1 cellular context compared by ENCODE assay signal in the genomic region with DNA sequence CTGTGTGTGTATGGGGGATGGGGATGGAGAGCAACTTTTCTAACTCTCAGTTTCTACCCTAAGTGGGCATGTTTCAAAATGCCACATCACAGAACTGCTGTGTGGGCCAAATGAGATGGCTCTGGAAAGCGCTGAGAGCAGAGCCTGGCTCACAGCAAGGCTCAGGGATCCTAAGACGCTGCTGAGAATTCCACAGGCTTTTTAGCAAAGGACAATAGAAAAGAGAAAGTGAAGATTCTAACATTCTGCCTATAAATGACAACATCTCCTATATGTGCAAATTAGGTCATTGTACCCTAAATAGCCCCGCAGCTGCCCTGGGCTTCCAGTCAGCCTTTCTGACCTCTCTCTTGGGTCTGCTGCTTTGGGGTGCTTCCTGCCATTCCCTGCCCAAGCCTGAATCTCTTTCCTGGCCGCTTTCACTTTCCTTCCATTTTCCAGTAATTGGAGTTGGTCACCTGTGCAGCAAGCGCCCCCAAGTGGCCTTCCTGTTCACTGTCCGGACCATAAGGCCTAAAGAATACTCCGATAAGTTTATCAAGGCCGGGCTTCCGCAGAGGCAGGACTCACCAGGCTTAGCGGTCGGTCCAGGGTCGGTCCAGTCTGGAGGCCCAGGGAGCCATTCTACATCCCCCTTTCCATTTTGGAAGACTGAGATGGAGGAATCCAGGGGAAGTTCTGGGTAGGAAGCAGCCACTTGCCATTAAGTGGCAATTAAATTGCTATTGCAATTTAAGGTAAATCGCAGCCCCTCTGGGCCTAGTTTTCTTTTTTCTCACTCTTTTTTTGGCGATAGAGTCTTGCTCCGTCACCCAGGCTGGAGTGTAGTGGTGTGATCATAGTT.
TF ChIP-seq lines count a peak whose summit lies in the region.

No MANE protein-coding gene starts in this region.

TF ChIP-seq in GM12878, 131 proteins besides CTCF, POLR2A, EP300 and RAD21 (continues in another document):
- TF ChIP-seq MEF2A (IDR thresholded peaks at IDR 0.05; ENCODE audit: insufficient read depth, low read depth, low read length) (peak; percentile 77; the same call in 1 of the 2 replicates), SMC3 (IDR thresholded peaks at IDR 0.05; ENCODE audit: borderline replicate concordance, low read length) (peak; percentile 90), POU2F2 (IDR thresholded peaks at IDR 0.05; ENCODE audit: borderline replicate concordance, low read depth, low read length) (0 out of 3 replicates have a peak, but pooled peaks have one; percentile 49), STAT1 (conservative IDR thresholded peaks at IDR 0.05) (0 out of 2 replicates have a peak, but pooled peaks have one; percentile 40), NR2C1 (IDR thresholded peaks at IDR 0.05) (no peak), SMARCA5 (IDR thresholded peaks at IDR 0.05) (peak; percentile 60; the same call in 1 of the 2 replicates), SIX5 (IDR thresholded peaks at IDR 0.05; ENCODE audit: low read depth, low read length, severe bottlenecking) (no peak), CREB1 (IDR thresholded peaks at IDR 0.05; ENCODE audit: low read depth) (0 out of 2 replicates have a peak, but pooled peaks have one; percentile 8), NBN (IDR thresholded peaks at IDR 0.05) (peak; percentile 31; the same call in 1 of the 2 replicates), SP1 (IDR thresholded peaks at IDR 0.05; ENCODE audit: low read depth, low read length) (no peak), RELA (IDR thresholded peaks at IDR 0.05; ENCODE audit: borderline replicate concordance, partially characterized antibody) (peak; percentile 7), RB1 (IDR thresholded peaks at IDR 0.05; ENCODE audit: borderline replicate concordance) (peak; percentile 55; the same call in 1 of the 2 replicates), MTA3 (IDR thresholded peaks at IDR 0.05; ENCODE audit: borderline replicate concordance, low read length) (0 out of 2 replicates have a peak, but pooled peaks have one; percentile 55), NRF1 (conservative IDR thresholded peaks at IDR 0.05; ENCODE audit: low read depth, low read length) (no peak), ATF7 (IDR thresholded peaks at IDR 0.05; ENCODE audit: low read depth) (peak; percentile 93), ZNF622 (IDR thresholded peaks at IDR 0.05) (no peak), TCF12 (IDR thresholded peaks at IDR 0.05; ENCODE audit: low read depth, low read length) (0 out of 2 replicates have a peak, but pooled peaks have one; percentile 36), DPF2 (IDR thresholded peaks at IDR 0.05) (0 out of 2 replicates have a peak, but pooled peaks have one; percentile 20), BHLHE40 (IDR thresholded peaks at IDR 0.05; ENCODE audit: borderline replicate concordance in 1 of 2, low read depth in 2 of 2, low read length in 1 of 2) (0 out of 4 replicates have a peak, but pooled peaks of 1 of the 2 experiments have one; percentile 41), IKZF2 (IDR thresholded peaks at IDR 0.05) (peak; percentile 95 to 97), IKZF1 (conservative IDR thresholded peaks at IDR 0.05) (peak; percentile 98), ZNF217 (IDR thresholded peaks at IDR 0.05) (no peak), BACH1 (IDR thresholded peaks at IDR 0.05; ENCODE audit: borderline replicate concordance) (0 out of 2 replicates have a peak, but pooled peaks have one; percentile 18), ESRRA (IDR thresholded peaks at IDR 0.05; ENCODE audit: low read length) (0 out of 2 replicates have a peak, but pooled peaks have one; percentile 48), SUZ12 (IDR thresholded peaks at IDR 0.05; ENCODE audit: unreplicated experiment) (no peak), CREM (IDR thresholded peaks at IDR 0.05; ENCODE audit: low read depth) (peak; percentile 32; the same call in 1 of the 2 replicates), ASH2L (IDR thresholded peaks at IDR 0.05; ENCODE audit: borderline replicate concordance, low read depth) (no peak), MEF2B (IDR thresholded peaks at IDR 0.05; ENCODE audit: partially characterized antibody, poor library complexity, severe bottlenecking) (peak; percentile 71), CHD2 (IDR thresholded peaks at IDR 0.05; ENCODE audit: borderline replicate concordance, low read depth, low read length) (0 out of 2 replicates have a peak, but pooled peaks have one; percentile 25), ETV6 (conservative IDR thresholded peaks at IDR 0.05 in 1 of 2, IDR thresholded peaks at IDR 0.05 in 1 of 2; ENCODE audit: borderline replicate concordance in 1 of 2, low read depth in 1 of 2) (no peak), JUNB (IDR thresholded peaks at IDR 0.05) (peak; percentile 55), ZNF274 (IDR thresholded peaks at IDR 0.05; ENCODE audit: insufficient read depth, insufficient read length) (no peak), HCFC1 (IDR thresholded peaks at IDR 0.05; ENCODE audit: low read length) (no peak), MXI1 (IDR thresholded peaks at IDR 0.05; ENCODE audit: low read depth, low read length) (0 out of 2 replicates have a peak, but pooled peaks have one; percentile 32), YY1 (IDR thresholded peaks at IDR 0.05; ENCODE audit: low read depth, low read length) (peak; percentile 79), ZNF207 (IDR thresholded peaks at IDR 0.05; ENCODE audit: borderline replicate concordance) (no peak)
- TF ChIP-seq, protein P1, sequence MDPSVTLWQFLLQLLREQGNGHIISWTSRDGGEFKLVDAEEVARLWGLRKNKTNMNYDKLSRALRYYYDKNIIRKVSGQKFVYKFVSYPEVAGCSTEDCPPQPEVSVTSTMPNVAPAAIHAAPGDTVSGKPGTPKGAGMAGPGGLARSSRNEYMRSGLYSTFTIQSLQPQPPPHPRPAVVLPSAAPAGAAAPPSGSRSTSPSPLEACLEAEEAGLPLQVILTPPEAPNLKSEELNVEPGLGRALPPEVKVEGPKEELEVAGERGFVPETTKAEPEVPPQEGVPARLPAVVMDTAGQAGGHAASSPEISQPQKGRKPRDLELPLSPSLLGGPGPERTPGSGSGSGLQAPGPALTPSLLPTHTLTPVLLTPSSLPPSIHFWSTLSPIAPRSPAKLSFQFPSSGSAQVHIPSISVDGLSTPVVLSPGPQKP (IDR thresholded peaks at IDR 0.05; ENCODE audit: low read depth, low read length), result no peak
- TF ChIP-seq, protein P2, sequence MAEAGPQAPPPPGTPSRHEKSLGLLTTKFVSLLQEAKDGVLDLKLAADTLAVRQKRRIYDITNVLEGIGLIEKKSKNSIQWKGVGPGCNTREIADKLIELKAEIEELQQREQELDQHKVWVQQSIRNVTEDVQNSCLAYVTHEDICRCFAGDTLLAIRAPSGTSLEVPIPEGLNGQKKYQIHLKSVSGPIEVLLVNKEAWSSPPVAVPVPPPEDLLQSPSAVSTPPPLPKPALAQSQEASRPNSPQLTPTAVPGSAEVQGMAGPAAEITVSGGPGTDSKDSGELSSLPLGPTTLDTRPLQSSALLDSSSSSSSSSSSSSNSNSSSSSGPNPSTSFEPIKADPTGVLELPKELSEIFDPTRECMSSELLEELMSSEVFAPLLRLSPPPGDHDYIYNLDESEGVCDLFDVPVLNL (IDR thresholded peaks at IDR 0.05; ENCODE audit: low read depth, low read length), result no peak
- TF ChIP-seq, protein P3, sequence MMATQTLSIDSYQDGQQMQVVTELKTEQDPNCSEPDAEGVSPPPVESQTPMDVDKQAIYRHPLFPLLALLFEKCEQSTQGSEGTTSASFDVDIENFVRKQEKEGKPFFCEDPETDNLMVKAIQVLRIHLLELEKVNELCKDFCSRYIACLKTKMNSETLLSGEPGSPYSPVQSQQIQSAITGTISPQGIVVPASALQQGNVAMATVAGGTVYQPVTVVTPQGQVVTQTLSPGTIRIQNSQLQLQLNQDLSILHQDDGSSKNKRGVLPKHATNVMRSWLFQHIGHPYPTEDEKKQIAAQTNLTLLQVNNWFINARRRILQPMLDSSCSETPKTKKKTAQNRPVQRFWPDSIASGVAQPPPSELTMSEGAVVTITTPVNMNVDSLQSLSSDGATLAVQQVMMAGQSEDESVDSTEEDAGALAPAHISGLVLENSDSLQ (IDR thresholded peaks at IDR 0.05), result no peak
- TF ChIP-seq, protein P4, sequence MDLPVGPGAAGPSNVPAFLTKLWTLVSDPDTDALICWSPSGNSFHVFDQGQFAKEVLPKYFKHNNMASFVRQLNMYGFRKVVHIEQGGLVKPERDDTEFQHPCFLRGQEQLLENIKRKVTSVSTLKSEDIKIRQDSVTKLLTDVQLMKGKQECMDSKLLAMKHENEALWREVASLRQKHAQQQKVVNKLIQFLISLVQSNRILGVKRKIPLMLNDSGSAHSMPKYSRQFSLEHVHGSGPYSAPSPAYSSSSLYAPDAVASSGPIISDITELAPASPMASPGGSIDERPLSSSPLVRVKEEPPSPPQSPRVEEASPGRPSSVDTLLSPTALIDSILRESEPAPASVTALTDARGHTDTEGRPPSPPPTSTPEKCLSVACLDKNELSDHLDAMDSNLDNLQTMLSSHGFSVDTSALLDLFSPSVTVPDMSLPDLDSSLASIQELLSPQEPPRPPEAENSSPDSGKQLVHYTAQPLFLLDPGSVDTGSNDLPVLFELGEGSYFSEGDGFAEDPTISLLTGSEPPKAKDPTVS (IDR thresholded peaks at IDR 0.05; ENCODE audit: low read depth, low read length), result no peak
- TF ChIP-seq, protein P5, sequence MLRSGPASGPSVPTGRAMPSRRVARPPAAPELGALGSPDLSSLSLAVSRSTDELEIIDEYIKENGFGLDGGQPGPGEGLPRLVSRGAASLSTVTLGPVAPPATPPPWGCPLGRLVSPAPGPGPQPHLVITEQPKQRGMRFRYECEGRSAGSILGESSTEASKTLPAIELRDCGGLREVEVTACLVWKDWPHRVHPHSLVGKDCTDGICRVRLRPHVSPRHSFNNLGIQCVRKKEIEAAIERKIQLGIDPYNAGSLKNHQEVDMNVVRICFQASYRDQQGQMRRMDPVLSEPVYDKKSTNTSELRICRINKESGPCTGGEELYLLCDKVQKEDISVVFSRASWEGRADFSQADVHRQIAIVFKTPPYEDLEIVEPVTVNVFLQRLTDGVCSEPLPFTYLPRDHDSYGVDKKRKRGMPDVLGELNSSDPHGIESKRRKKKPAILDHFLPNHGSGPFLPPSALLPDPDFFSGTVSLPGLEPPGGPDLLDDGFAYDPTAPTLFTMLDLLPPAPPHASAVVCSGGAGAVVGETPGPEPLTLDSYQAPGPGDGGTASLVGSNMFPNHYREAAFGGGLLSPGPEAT (IDR thresholded peaks at IDR 0.05; ENCODE audit: low read depth), result peak; percentile 87
- TF ChIP-seq, protein P6, sequence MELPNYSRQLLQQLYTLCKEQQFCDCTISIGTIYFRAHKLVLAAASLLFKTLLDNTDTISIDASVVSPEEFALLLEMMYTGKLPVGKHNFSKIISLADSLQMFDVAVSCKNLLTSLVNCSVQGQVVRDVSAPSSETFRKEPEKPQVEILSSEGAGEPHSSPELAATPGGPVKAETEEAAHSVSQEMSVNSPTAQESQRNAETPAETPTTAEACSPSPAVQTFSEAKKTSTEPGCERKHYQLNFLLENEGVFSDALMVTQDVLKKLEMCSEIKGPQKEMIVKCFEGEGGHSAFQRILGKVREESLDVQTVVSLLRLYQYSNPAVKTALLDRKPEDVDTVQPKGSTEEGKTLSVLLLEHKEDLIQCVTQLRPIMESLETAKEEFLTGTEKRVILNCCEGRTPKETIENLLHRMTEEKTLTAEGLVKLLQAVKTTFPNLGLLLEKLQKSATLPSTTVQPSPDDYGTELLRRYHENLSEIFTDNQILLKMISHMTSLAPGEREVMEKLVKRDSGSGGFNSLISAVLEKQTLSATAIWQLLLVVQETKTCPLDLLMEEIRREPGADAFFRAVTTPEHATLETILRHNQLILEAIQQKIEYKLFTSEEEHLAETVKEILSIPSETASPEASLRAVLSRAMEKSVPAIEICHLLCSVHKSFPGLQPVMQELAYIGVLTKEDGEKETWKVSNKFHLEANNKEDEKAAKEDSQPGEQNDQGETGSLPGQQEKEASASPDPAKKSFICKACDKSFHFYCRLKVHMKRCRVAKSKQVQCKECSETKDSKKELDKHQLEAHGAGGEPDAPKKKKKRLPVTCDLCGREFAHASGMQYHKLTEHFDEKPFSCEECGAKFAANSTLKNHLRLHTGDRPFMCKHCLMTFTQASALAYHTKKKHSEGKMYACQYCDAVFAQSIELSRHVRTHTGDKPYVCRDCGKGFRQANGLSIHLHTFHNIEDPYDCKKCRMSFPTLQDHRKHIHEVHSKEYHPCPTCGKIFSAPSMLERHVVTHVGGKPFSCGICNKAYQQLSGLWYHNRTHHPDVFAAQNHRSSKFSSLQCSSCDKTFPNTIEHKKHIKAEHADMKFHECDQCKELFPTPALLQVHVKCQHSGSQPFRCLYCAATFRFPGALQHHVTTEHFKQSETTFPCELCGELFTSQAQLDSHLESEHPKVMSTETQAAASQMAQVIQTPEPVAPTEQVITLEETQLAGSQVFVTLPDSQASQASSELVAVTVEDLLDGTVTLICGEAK (IDR thresholded peaks at IDR 0.05; ENCODE audit: borderline replicate concordance), result no peak
- TF ChIP-seq, protein P7, sequence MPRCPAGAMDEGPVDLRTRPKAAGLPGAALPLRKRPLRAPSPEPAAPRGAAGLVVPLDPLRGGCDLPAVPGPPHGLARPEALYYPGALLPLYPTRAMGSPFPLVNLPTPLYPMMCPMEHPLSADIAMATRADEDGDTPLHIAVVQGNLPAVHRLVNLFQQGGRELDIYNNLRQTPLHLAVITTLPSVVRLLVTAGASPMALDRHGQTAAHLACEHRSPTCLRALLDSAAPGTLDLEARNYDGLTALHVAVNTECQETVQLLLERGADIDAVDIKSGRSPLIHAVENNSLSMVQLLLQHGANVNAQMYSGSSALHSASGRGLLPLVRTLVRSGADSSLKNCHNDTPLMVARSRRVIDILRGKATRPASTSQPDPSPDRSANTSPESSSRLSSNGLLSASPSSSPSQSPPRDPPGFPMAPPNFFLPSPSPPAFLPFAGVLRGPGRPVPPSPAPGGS (IDR thresholded peaks at IDR 0.05; ENCODE audit: borderline replicate concordance, insufficient read depth, low read depth, low read length, poor library complexity, severe bottlenecking), result no peak
- TF ChIP-seq, protein P8, sequence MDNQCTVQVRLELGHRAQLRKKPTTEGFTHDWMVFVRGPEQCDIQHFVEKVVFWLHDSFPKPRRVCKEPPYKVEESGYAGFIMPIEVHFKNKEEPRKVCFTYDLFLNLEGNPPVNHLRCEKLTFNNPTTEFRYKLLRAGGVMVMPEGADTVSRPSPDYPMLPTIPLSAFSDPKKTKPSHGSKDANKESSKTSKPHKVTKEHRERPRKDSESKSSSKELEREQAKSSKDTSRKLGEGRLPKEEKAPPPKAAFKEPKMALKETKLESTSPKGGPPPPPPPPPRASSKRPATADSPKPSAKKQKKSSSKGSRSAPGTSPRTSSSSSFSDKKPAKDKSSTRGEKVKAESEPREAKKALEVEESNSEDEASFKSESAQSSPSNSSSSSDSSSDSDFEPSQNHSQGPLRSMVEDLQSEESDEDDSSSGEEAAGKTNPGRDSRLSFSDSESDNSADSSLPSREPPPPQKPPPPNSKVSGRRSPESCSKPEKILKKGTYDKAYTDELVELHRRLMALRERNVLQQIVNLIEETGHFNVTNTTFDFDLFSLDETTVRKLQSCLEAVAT (IDR thresholded peaks at IDR 0.05), result 0 out of 2 replicates have a peak, but pooled peaks have one; percentile 19
